17 cellular contexts compared by ENCODE assay signal in genomic region chr1:162855461-162856150, GRCh38. TPM values are rescaled to one million over a fixed set of nuclear protein-coding genes. Genes with fewer than 3 reads are reported as not detected.
A peak's percentile ranks its signal among the peaks of the same experiment; 100 is the strongest.
DNase-seq lines count a peak whose midpoint lies in the region; ATAC-seq and TF ChIP-seq lines count a peak whose summit lies in the region.
"Had no signal": no experiment of that assay in that cellular context is flagged by ENCODE, and none has a peak within 500 bp of the region (broad histone marks: within the 10 kb centered on the region; RNA-seq: fewer than 3 reads in every experiment).

No MANE protein-coding gene starts in this region.

- DNase-seq in AG09309 (ENCODE audit: low read depth) (peak; percentile 16), NCI-H226 (peak; percentile 40), memory B cell (ENCODE audit: low spot score in 2 of 2) (no peak), type B pancreatic cell (ENCODE audit: extremely low spot score, unreplicated experiment) (no peak)
- DNase-seq in stimulated activated CD4-positive, alpha-beta T cell treated with anti-CD3 and anti-CD28 coated beads, Interleukin-15, amount 100 ng/mL, for 24 hours: no peak
- DNase-seq: activated CD4-positive, alpha-beta T cell treated with anti-CD3 and anti-CD28 coated beads, Interleukin-2, amount 10 ng/mL, durations not matched to agents 24 days and 14 days; AML-193; DND-41; erythroblast; stimulated activated CD4-positive, alpha-beta T cell treated with anti-CD3 and anti-CD28 coated beads, Interleukin-2, amount 100 ng/mL, for 24 hours; T-helper 2 cell had no signal

- H3K9me3 Mint-ChIP-seq in brain (no peaks in the 10 kb centered on the region), memory B cell (no peaks in the 10 kb centered on the region), type B pancreatic cell (no peaks in the 10 kb centered on the region)
- H3K9me3 Mint-ChIP-seq: activated CD4-positive, alpha-beta T cell treated with anti-CD3 and anti-CD28 coated beads, Interleukin-2, amount 10 ng/mL, durations not matched to agents 24 days and 14 days; activated T-helper 1 cell treated with anti-CD3 and anti-CD28 coated beads, Interleukin-12 subunit alpha, Interleukin-12 subunit beta, Interleukin-2, Interleukin-4 antibody, amounts not matched to agents 30 ng/mL and 10 ng/mL and 1 ng/mL, durations not matched to agents 14 hours and 24 hours and 36 hours had no signal

- TF ChIP-seq CTCF in AG09309 (IDR thresholded peaks at IDR 0.05; ENCODE audit: control insufficient read depth, insufficient read depth, low read depth, low read length, missing control alignments) (no peak), brain (conservative IDR thresholded peaks at IDR 0.05) (no peak), type B pancreatic cell (conservative IDR thresholded peaks at IDR 0.05) (no peak)

- H3K4me1 Mint-ChIP-seq in brain (peaks cover 8% of the 10 kb centered on the region), memory B cell (no peaks in the 10 kb centered on the region), type B pancreatic cell (ENCODE audit: unreplicated experiment) (no peaks in the 10 kb centered on the region)
- H3K4me1 Mint-ChIP-seq: activated CD4-positive, alpha-beta T cell treated with anti-CD3 and anti-CD28 coated beads, Interleukin-2, amount 10 ng/mL, durations not matched to agents 24 days and 14 days had no signal

- no peaks in the 10 kb centered on the region for H3K36me3 Mint-ChIP-seq in brain
- H3K36me3 Mint-ChIP-seq in memory B cell: no peaks in the 10 kb centered on the region
- no peaks in the 10 kb centered on the region for H3K36me3 Mint-ChIP-seq in type B pancreatic cell

- H3K27me3 Mint-ChIP-seq in brain (peaks cover 11% of the 10 kb centered on the region), memory B cell (peaks cover 1% of the 10 kb centered on the region), type B pancreatic cell (peaks cover 3% of the 10 kb centered on the region)

- H3K27ac Mint-ChIP-seq in brain: peak overlapping the region in 3 of 5 experiments; percentile 15 to 82 (median 54)
- peak overlapping the region; percentile 68 for H3K27ac Mint-ChIP-seq in memory B cell
- no peak overlapping the region for H3K27ac Mint-ChIP-seq in type B pancreatic cell
- H3K27ac Mint-ChIP-seq: activated CD4-positive, alpha-beta T cell treated with anti-CD3 and anti-CD28 coated beads, Interleukin-2, amount 10 ng/mL, durations not matched to agents 24 days and 14 days; activated T-helper 1 cell treated with anti-CD3 and anti-CD28 coated beads, Interleukin-12 subunit alpha, Interleukin-12 subunit beta, Interleukin-2, Interleukin-4 antibody, amounts not matched to agents 30 ng/mL and 10 ng/mL and 1 ng/mL, durations not matched to agents 14 hours and 24 hours and 36 hours had no signal

- ATAC-seq in memory B cell (ENCODE audit: low read depth) (no peak), HG02870 (IDR thresholded peaks at IDR 0.05; ENCODE audit: unreplicated experiment) (no peak), GM19035 (IDR thresholded peaks at IDR 0.05; ENCODE audit: unreplicated experiment) (no peak)

- H3K4me3 Mint-ChIP-seq in brain (no peak overlapping the region), memory B cell (no peak overlapping the region), type B pancreatic cell (no peak overlapping the region)
- H3K4me3 Mint-ChIP-seq: activated CD4-positive, alpha-beta T cell treated with anti-CD3 and anti-CD28 coated beads, Interleukin-2, amount 10 ng/mL, durations not matched to agents 24 days and 14 days; activated T-helper 1 cell treated with anti-CD3 and anti-CD28 coated beads, Interleukin-12 subunit alpha, Interleukin-12 subunit beta, Interleukin-2, Interleukin-4 antibody, amounts not matched to agents 30 ng/mL and 10 ng/mL and 1 ng/mL, durations not matched to agents 14 hours and 24 hours and 36 hours had no signal

- H3K4me3 ChIP-seq in AG09309 (ENCODE audit: control insufficient read depth, low read depth, low read length): no peak overlapping the region
- H3K4me3 ChIP-seq: lung, vagina had no signal

RNA-seq across cellular contexts. Expression of gene CCDC190, which starts 5.4 kb away (rescaled TPM):
- polyA plus RNA-seq in brain (ENCODE audit: insufficient read depth, low read depth, low replicate concordance): not detected
- 0.14 TPM in 1 of 2 replicates, not detected in the other for total RNA-seq in type B pancreatic cell (ENCODE audit: low replicate concordance)
- total RNA-seq: activated CD4-positive, alpha-beta T cell treated with anti-CD3 and anti-CD28 coated beads, Interleukin-2, amount 10 ng/mL, durations not matched to agents 24 days and 14 days; activated T-helper 1 cell treated with anti-CD3 and anti-CD28 coated beads, Interleukin-12 subunit alpha, Interleukin-12 subunit beta, Interleukin-2, Interleukin-4 antibody, amounts not matched to agents 30 ng/mL and 10 ng/mL and 1 ng/mL, durations not matched to agents 14 hours and 24 hours and 36 hours; vagina had no signal

Comparison
In these comparisons a context has a peak if more than half of its experiments do, and no peak if none do; other contexts are left out.
1. DNase-seq: peak in AG09309 (single experiment) and NCI-H226 (single experiment); none in memory B cell (0 of 2), type B pancreatic cell (single experiment) and stimulated activated CD4-positive, alpha-beta T cell treated with anti-CD3 and anti-CD28 coated beads, Interleukin-15, amount 100 ng/mL, for 24 hours (single experiment).